Comparison of ENCODE assay signal across 35 cellular contexts in the genomic region with DNA sequence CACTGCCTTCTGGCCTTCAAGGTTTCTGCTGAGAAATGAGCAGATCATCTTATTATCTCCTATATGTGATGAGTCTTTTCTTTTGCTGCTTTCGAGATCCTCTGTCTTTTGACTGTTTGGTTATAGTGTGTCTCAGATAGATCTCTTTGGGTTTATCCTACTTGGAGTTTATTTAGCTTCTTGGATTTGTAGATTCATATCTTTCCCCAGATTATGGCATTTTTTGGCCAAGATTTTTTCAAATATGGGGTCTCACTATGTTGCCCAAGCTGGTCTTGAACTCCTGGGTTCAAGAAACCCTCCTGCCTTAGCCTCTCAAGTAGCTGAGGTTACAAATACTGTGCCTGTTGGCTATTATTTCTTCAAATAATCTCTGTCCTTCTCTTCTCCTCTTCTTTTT.
"Had no signal": no experiment of that assay in that cellular context is flagged by ENCODE, and none has a peak within 500 bp of the region (broad histone marks: within the 10 kb centered on the region; RNA-seq: fewer than 3 reads in every experiment).

No MANE protein-coding gene starts in this region.

- H3K27me3 ChIP-seq: MG63 had no signal

- H3K4me3 ChIP-seq: MG63 had no signal

- DNase-seq: Karpas-422, Kasumi-1, MG63, MM.1S, MV-4-11, NCI-H1048, NCI-H1092, NCI-H1092 treated with DMSO at 0.1 percent for 48 hours, NCI-H1105, NCI-H1105 treated with DMSO at 0.1 percent for 48 hours, NCI-H1417, NCI-H1417 treated with DMSO at 0.1 percent for 48 hours, NCI-H1436, NCI-H1436 treated with DMSO at 0.1 percent for 48 hours, NCI-H146, NCI-H1694, NCI-H1694 treated with DMSO at 0.1 percent for 48 hours, NCI-H187 treated with DMSO at 0.1 percent for 48 hours, NCI-H1930, NCI-H2029, NCI-H2029 treated with DMSO at 0.1 percent for 48 hours, NCI-H2081, NCI-H2081 treated with DMSO at 0.1 percent for 48 hours, NCI-H2107, NCI-H2171, NCI-H2171 treated with DMSO at 0.1 percent for 48 hours, NCI-H2227 treated with DMSO at 0.1 percent for 48 hours, NCI-H226, NCI-H345, NCI-H446, NCI-H446 treated with DMSO at 0.1 percent for 48 hours, NCI-H510A, NCI-H510A treated with DMSO at 0.1 percent for 48 hours, NCI-H524, NCI-H524 treated with DMSO at 0.1 percent for 48 hours had no signal
